ENCODE assay signal across 8 cellular contexts in the genomic region with DNA sequence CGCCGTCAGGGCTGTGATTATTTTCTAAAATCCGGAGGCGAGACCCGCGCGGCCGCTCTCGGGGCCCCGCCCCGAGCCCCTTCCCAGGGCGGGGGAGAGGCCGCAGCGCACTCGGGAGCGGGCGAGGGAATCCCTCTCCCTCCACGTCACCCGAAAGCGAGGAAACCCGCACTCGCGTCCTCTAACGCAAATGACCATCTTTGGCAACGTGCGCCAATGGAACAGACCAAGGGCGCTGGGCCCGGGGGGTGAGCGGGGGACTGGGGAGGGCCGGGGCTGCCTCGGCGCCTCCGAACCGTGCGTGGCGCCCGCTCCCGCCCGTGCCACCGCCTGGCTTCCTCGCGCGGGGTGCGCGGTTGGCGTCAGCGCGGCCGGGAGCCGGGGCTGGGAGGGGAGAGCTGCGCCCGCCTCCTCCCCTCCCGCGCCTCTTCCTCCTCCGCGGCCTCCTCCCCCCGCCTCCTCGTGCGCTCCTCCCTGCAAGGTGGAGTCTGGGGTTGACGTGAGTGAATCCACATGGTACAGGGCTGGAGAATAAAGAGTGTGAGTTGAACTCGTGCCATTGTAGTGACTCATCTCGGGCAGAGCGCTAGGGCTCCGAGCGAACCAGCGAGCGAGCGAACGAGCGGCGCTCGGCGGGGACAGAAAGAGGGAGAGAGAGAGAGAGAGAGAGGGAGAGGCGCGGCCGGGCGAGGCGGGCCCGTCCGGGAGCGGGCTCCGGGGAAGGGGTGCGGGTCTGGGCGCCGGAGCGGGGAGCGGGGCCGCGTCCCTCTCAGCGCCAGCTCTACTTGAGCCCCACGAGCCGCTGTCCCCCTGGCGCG. TPM values are rescaled to one million over a fixed set of nuclear protein-coding genes. Genes with fewer than 3 reads are reported as not detected.
DNase-seq lines count a peak whose midpoint lies in the region; ATAC-seq, FAIRE-seq and TF ChIP-seq lines count a peak whose summit lies in the region.

A gene (plus strand): TSS at position 562 of the 818 bp plus-strand sequence. CDS start 863 bp downstream, outside the sequence.

- H2BK20ac ChIP-seq in H1 (ENCODE audit: low read length), result no peak within 1 kb of the TSS

- H3K4ac ChIP-seq in H1 (replicated peaks; ENCODE audit: insufficient read length, low read depth, low read length) (no peak within 1 kb of the TSS), mesendoderm (ENCODE audit: low read depth, low read length) (peak within 1 kb of the TSS; percentile 4)

- H4K91ac ChIP-seq in H1 (replicated peaks; ENCODE audit: insufficient read length, low read length), result no peak within 1 kb of the TSS

- no peak within 1 kb of the TSS for H2AFZ ChIP-seq in H1 (ENCODE audit: low read length)

- FAIRE-seq in HTR-8/SVneo (lab: Jason Lieb, UNC), result peak; percentile 98
- FAIRE-seq in H1 (lab: Jason Lieb, UNC), result no peak

- H3K27me3 ChIP-seq in H1 (replicated peaks in 1 of 4; ENCODE audit: control insufficient read depth in 3 of 4, extremely low read depth in 1 of 4, insufficient read depth in 3 of 4, low read length in 3 of 4), result peaks cover 19 to 57% (median 45%) of the 10 kb centered on the region in 4 experiments
- no peaks in the 10 kb centered on the region for H3K27me3 ChIP-seq in mesendoderm (ENCODE audit: insufficient read depth, low read length, poor library complexity)

- H3K36me3 ChIP-seq in H1 (ENCODE audit: control insufficient read depth in 2 of 4, insufficient read depth in 4 of 4, low read length in 3 of 4) (no peaks in the 10 kb centered on the region), mesendoderm (ENCODE audit: control insufficient read depth, insufficient read depth, low read length) (no peaks in the 10 kb centered on the region)

- no peak within 1 kb of the TSS for H2BK12ac ChIP-seq in H1 (ENCODE audit: low read depth, low read length)

- H3K56ac ChIP-seq in H1 (replicated peaks; ENCODE audit: insufficient read length, low read depth, low read length), result peak within 1 kb of the TSS; percentile 40
- H3K56ac ChIP-seq in mesendoderm (ENCODE audit: low read length), result peak within 1 kb of the TSS; percentile 82

- peaks cover 2 to 8% of the 10 kb centered on the region in 2 experiments for H4K20me1 ChIP-seq in H1 (replicated peaks in 1 of 2; ENCODE audit: control insufficient read depth in 1 of 2, insufficient read depth in 2 of 2, low read length in 2 of 2)

- H3K4me1 ChIP-seq in H1 (replicated peaks in 1 of 4; ENCODE audit: control insufficient read depth in 3 of 4, insufficient read depth in 4 of 4, low read length in 3 of 4) (peaks cover 9 to 19% (median 12%) of the 10 kb centered on the region in 4 experiments), mesendoderm (ENCODE audit: control insufficient read depth, low read depth, low read length) (peaks cover 4% of the 10 kb centered on the region)

- POLR2A ChIA-PET in H1 (lab: Charles Lee; ENCODE audit: partially characterized antibody), result interaction anchor here (0.7 to 4.2 kb wide), 9 partner anchors 9 to 656 kb away, joined by 3 to 17 read pairs (median 3); no protein-coding TSS in a partner anchor

- H3K14ac ChIP-seq in H1 (ENCODE audit: insufficient read length), result no peak within 1 kb of the TSS

- peak within 1 kb of the TSS; percentile 32 for H3K18ac ChIP-seq in H1 (ENCODE audit: extremely low read depth, low read length)
- H3K18ac ChIP-seq in mesendoderm (ENCODE audit: low read length), result peak within 1 kb of the TSS; percentile 85

- WGBS in H1 (ENCODE audit: extremely low coverage in 1 of 2, insufficient coverage in 1 of 2, insufficient read length in 1 of 2, insufficient replicate concordance in 2 of 2, low coverage in 1 of 2, low lambda C conversion rate in 2 of 2, missing lambda C conversion rate in 1 of 2), 2 experiments, result 0% methylated on average over 9 of the region's 94 CpGs; no CpG with 5 or more reads in 1 of the 2 experiments
- WGBS in mesendoderm (ENCODE audit: extremely low coverage, insufficient coverage, low lambda C conversion rate), result no CpG with 5 or more reads among the region's 94 CpGs

- peak; percentile 69 for ATAC-seq in GM21367 (IDR thresholded peaks at IDR 0.05; ENCODE audit: unreplicated experiment)

- DNase-seq in COLO829 (ENCODE audit: low spot score) (peak; percentile 94), HTR-8/SVneo (ENCODE audit: insufficient read length, low spot score) (peak; percentile 96), NOMO-1 treated with DMSO at 0.1 percent for 48 hours (lab: John Stamatoyannopoulos, UW; ENCODE audit: unreplicated experiment) (peak; percentile 98), H1 (ENCODE audit: low read depth in 1 of 2, low spot score in 2 of 2) (peak; percentile 81 to 86), mesendoderm (peak; percentile 100)
- DNase-seq in activated CD8-positive, alpha-beta memory T cell treated with anti-CD3 and anti-CD28 coated beads for 48 hours (ENCODE audit: low read depth in 2 of 3, low spot score in 2 of 3), result peak; percentile 74 to 83 (median 75)
- DNase-seq in stimulated activated CD8-positive, alpha-beta memory T cell treated with anti-CD3 and anti-CD28 coated beads, Interleukin-15, amount 100 ng/mL, for 24 hours (ENCODE audit: low read depth), result peak; percentile 63

- H4K5ac ChIP-seq in H1 (ENCODE audit: insufficient read length, low read depth, low read length), result no peak within 1 kb of the TSS
- H4K5ac ChIP-seq in mesendoderm (ENCODE audit: low read length), result no peak within 1 kb of the TSS

- peak within 1 kb of the TSS; percentile 51 to 94 (median 69) for H3K4me3 ChIP-seq in H1 (ENCODE audit: extremely low read depth in 1 of 4, insufficient read depth in 2 of 4, low read depth in 3 of 4, low read length in 4 of 4)
- peak within 1 kb of the TSS; percentile 54 for H3K4me3 ChIP-seq in mesendoderm (ENCODE audit: low read length)

- peak in 1 of 2 experiments; percentile 7; a peak in 1 of 4 replicates for TF ChIP-seq RAD21 in H1 (IDR thresholded peaks at IDR 0.05 in 1 of 2, conservative IDR thresholded peaks at IDR 0.05 in 1 of 2; ENCODE audit: low read depth in 2 of 2, low read length in 2 of 2)

- peak within 1 kb of the TSS; percentile 81 to 87 for H3K4me2 ChIP-seq in H1 (ENCODE audit: insufficient read depth in 1 of 2, low read depth in 2 of 2, low read length in 2 of 2)
- H3K4me2 ChIP-seq in mesendoderm (ENCODE audit: low read length), result peak within 1 kb of the TSS; percentile 84

- H4K8ac ChIP-seq in H1 (ENCODE audit: extremely low read depth, insufficient read depth, low read length), result peak within 1 kb of the TSS; percentile 74
- no peak within 1 kb of the TSS for H4K8ac ChIP-seq in mesendoderm (ENCODE audit: low read depth, low read length)

- H2BK120ac ChIP-seq in H1 (replicated peaks; ENCODE audit: low read depth, low read length) (no peak within 1 kb of the TSS), mesendoderm (ENCODE audit: low read depth, low read length) (no peak within 1 kb of the TSS)

- no peak within 1 kb of the TSS for H2BK15ac ChIP-seq in H1 (ENCODE audit: low read length)
- H2BK15ac ChIP-seq in mesendoderm (replicated peaks; ENCODE audit: low read depth), result no peak within 1 kb of the TSS

- H3K23me2 ChIP-seq in H1 (ENCODE audit: low read depth, low read length), result peaks cover 26% of the 10 kb centered on the region

- H3K79me1 ChIP-seq in H1 (ENCODE audit: low read depth, low read length) (no peaks in the 10 kb centered on the region), mesendoderm (ENCODE audit: low read length) (no peaks in the 10 kb centered on the region)

- H3K27ac ChIP-seq in H1 (ENCODE audit: low read depth, low read length) (no peak within 1 kb of the TSS), mesendoderm (ENCODE audit: low read depth, low read length) (peak within 1 kb of the TSS; percentile 93)

- H2AK5ac ChIP-seq in H1 (ENCODE audit: low read depth, low read length), result no peak within 1 kb of the TSS
- no peak within 1 kb of the TSS for H2AK5ac ChIP-seq in mesendoderm (ENCODE audit: low read length)

- H2BK5ac ChIP-seq in H1 (ENCODE audit: low read depth, low read length) (no peak within 1 kb of the TSS), mesendoderm (ENCODE audit: low read length) (no peak within 1 kb of the TSS)

- H3K79me2 ChIP-seq in H1 (ENCODE audit: control insufficient read depth in 1 of 2, insufficient read depth in 2 of 2, low read length in 2 of 2), result no peaks in the 10 kb centered on the region
- H3K79me2 ChIP-seq in mesendoderm (ENCODE audit: control insufficient read depth, insufficient read depth, low read length), result no peaks in the 10 kb centered on the region

- no peak for TF ChIP-seq CTCF in H1 (IDR thresholded peaks at IDR 0.05; ENCODE audit: control extremely low read depth in 1 of 3, insufficient read depth in 1 of 3, low read depth in 1 of 3, low read length in 3 of 3)

- H3K9ac ChIP-seq in H1 (replicated peaks in 1 of 4; ENCODE audit: extremely low read depth in 1 of 4, low read depth in 3 of 4, low read length in 3 of 4) (peak within 1 kb of the TSS in 3 of 4 experiments; percentile 36 to 54 (median 53); a peak in 5 of 7 replicates), mesendoderm (ENCODE audit: low read length) (peak within 1 kb of the TSS; percentile 79)

- peak in 1 of 2 experiments; percentile 21; a peak in 1 of 3 replicates for TF ChIP-seq POLR2A in H1 (IDR thresholded peaks at IDR 0.05; ENCODE audit: control extremely low read depth in 1 of 2, low read depth in 2 of 2, low read length in 2 of 2)

- TF ChIP-seq EP300 in H1 (IDR thresholded peaks at IDR 0.05; ENCODE audit: borderline replicate concordance in 1 of 2, low read depth in 2 of 2, low read length in 2 of 2), result 0 out of 3 replicates have a peak, but pooled peaks of 1 of the 2 experiments have one; percentile 20

- CTCF ChIA-PET in H1 (lab: Charles Lee; ENCODE audit: partially characterized antibody), result interaction anchor here (0.8 kb wide), 2 partner anchors 26 to 585 kb away, joined by 3 read pairs; no protein-coding TSS in a partner anchor

- no peaks in the 10 kb centered on the region for H3K9me3 ChIP-seq in H1 (ENCODE audit: insufficient read depth in 2 of 2, low read depth in 1 of 2, low read length in 1 of 2)

- no peak within 1 kb of the TSS for H3K23ac ChIP-seq in H1 (ENCODE audit: insufficient read length)
- no peak within 1 kb of the TSS for H3K23ac ChIP-seq in mesendoderm (ENCODE audit: low read length)

TF ChIP-seq in H1, 55 proteins besides CTCF, POLR2A, EP300 and RAD21 (continues in another document):
- TF ChIP-seq SUZ12 (IDR thresholded peaks at IDR 0.05; ENCODE audit: low read length), result no peak

RNA-seq across cellular contexts. Expression of the gene that starts here (rescaled TPM):
- 4.5 and 5.5 TPM in 2 replicates for total RNA-seq in H1 (2021; fragmentation: NEBNext Ultra II Directional; extraction: Animal tissue kit (Norgen Biotek cat#: 25700))
- 1.5 TPM in 2 replicates for polyA plus RNA-seq in H1 (2011; rRNA removed)
- 1.5 TPM for polyA plus RNA-seq in H1 (2011; cell fraction: cytosol; rRNA removed)
- polyA plus RNA-seq in H1 (2011; cell fraction: nucleus; rRNA removed), result 2.2 TPM
- polyA plus RNA-seq in H1 (2012, experiment 1 of 2), result 2.6 to 2.8 TPM (median 2.6 TPM) in 4 replicates
- 1.9 TPM for polyA plus RNA-seq in H1 (2012, experiment 2 of 2)
- 0.89 TPM for polyA plus RNA-seq in H1 (2013, experiment 1 of 2)
- 0.90 TPM for polyA plus RNA-seq in H1 (2013, experiment 2 of 2)
- polyA minus RNA-seq in H1 (2011; rRNA and poly(A)+ RNA removed), result 2.7 and 3.0 TPM in 2 replicates
- polyA minus RNA-seq in H1 (2011; cell fraction: cytosol; rRNA and poly(A)+ RNA removed), result 2.6 TPM
- polyA minus RNA-seq in H1 (2011; cell fraction: nucleus; rRNA and poly(A)+ RNA removed), result 4.0 TPM
- polyA plus RNA-seq in mesendoderm (2013, experiment 1 of 2), result 4.6 TPM
- polyA plus RNA-seq in mesendoderm (2013, experiment 2 of 2), result 4.9 TPM
